36 cellular contexts compared by ENCODE assay signal in genomic region chr1:17745564-17745955, GRCh38. TPM values are rescaled to one million over a fixed set of nuclear protein-coding genes. Genes with fewer than 3 reads are reported as not detected.
"Had no signal": no experiment of that assay in that cellular context is flagged by ENCODE, and none has a peak within 500 bp of the region (broad histone marks: within the 10 kb centered on the region; RNA-seq: fewer than 3 reads in every experiment).

No MANE protein-coding gene starts in this region.

- H3K4me3 ChIP-seq: ascending aorta, cardiac muscle cell had no signal

- H3K36me3 ChIP-seq: ascending aorta, cardiac muscle cell had no signal

- H3K4me1 Mint-ChIP-seq: activated B cell treated with CpG ODN at 0.5 μM for 24 hours; activated CD4-positive, alpha-beta T cell treated with anti-CD3 and anti-CD28 coated beads, Interleukin-2, amount 10 ng/mL, durations not matched to agents 24 days and 14 days; activated naive CD4-positive, alpha-beta T cell treated with anti-CD3 and anti-CD28 coated beads, Interleukin-2, amount 10 ng/mL, durations not matched to agents 7 days and 5 days; activated naive CD4-positive, alpha-beta T cell treated with anti-CD3 and anti-CD28 coated beads, Interleukin-2, amount 50 U/mL, for 24 hours; activated naive CD8-positive, alpha-beta T cell treated with anti-CD3 and anti-CD28 coated beads, Interleukin-2, amount 10 ng/mL, durations not matched to agents 7 days and 5 days; activated naive CD8-positive, alpha-beta T cell treated with anti-CD3 and anti-CD28 coated beads, Interleukin-2, amount 50 U/mL, for 24 hours; central memory CD8-positive, alpha-beta T cell had no signal

- ATAC-seq: activated CD8-positive, alpha-beta T cell treated with anti-CD3 and anti-CD28 coated beads for 36 hours; activated naive CD8-positive, alpha-beta T cell treated with anti-CD3 and anti-CD28 coated beads, Interleukin-2, amount 50 U/mL, for 24 hours had no signal

- FAIRE-seq: bronchial epithelial cell, TTC549 had no signal

- H3K27ac Mint-ChIP-seq: activated B cell treated with CpG ODN at 0.5 μM for 24 hours; activated CD4-positive, alpha-beta memory T cell treated with anti-CD3 and anti-CD28 coated beads for 36 hours; activated CD4-positive, alpha-beta T cell treated with anti-CD3 and anti-CD28 coated beads, Interleukin-2, amount 10 ng/mL, durations not matched to agents 24 days and 14 days; activated CD8-positive, alpha-beta T cell treated with anti-CD3 and anti-CD28 coated beads for 36 hours; activated naive CD4-positive, alpha-beta T cell treated with anti-CD3 and anti-CD28 coated beads, Interleukin-2, amount 10 ng/mL, durations not matched to agents 7 days and 5 days; activated naive CD4-positive, alpha-beta T cell treated with anti-CD3 and anti-CD28 coated beads, Interleukin-2, amount 50 U/mL, for 24 hours; activated naive CD8-positive, alpha-beta T cell; activated naive CD8-positive, alpha-beta T cell treated with anti-CD3 and anti-CD28 coated beads, Interleukin-2, amount 10 ng/mL, durations not matched to agents 7 days and 5 days; activated naive CD8-positive, alpha-beta T cell treated with anti-CD3 and anti-CD28 coated beads, Interleukin-2, amount 50 U/mL, for 24 hours; activated T-helper 2 cell treated with anti-CD3 and anti-CD28 coated beads, Interferon-gamma antibody, Interleukin-2, Interleukin-4, amounts not matched to agents 10 μg/mL and 5 μg/mL and 100 μg/mL, durations not matched to agents 14 hours and 24 hours and 36 hours; T-helper 1 cell treated with Interleukin-12 subunit alpha and Interleukin-12 subunit beta and Interleukin-4 antibody, amounts not matched to agents 30 μg/mL and 1 μg/mL, for 36 hours; T-helper 2 cell treated with Interferon-gamma antibody and Interleukin-4, amounts not matched to agents 5 μg/mL and 100 μg/mL, for 36 hours had no signal

- H3K36me3 Mint-ChIP-seq: activated CD4-positive, alpha-beta memory T cell treated with anti-CD3 and anti-CD28 coated beads for 36 hours; activated naive CD4-positive, alpha-beta T cell treated with anti-CD3 and anti-CD28 coated beads, Interleukin-2, amount 10 ng/mL, durations not matched to agents 7 days and 5 days; activated naive CD4-positive, alpha-beta T cell treated with anti-CD3 and anti-CD28 coated beads, Interleukin-2, amount 50 U/mL, for 24 hours; activated naive CD8-positive, alpha-beta T cell; activated naive CD8-positive, alpha-beta T cell treated with anti-CD3 and anti-CD28 coated beads, Interleukin-2, amount 10 ng/mL, durations not matched to agents 7 days and 5 days; brain had no signal

- DNase-seq: activated B cell treated with CpG ODN at 0.5 μM for 24 hours; activated CD4-positive, alpha-beta memory T cell treated with anti-CD3 and anti-CD28 coated beads for 36 hours; activated CD4-positive, alpha-beta T cell treated with anti-CD3 and anti-CD28 coated beads for 4 hours; activated CD4-positive, alpha-beta T cell treated with anti-CD3 and anti-CD28 coated beads, Interleukin-2, amount 10 ng/mL, durations not matched to agents 24 days and 14 days; activated CD4-positive, alpha-beta T cell treated with anti-CD3 and anti-CD28 coated beads, Interleukin-2, amount 50 U/mL, for 1 hour; activated CD4-positive, alpha-beta T cell treated with anti-CD3 and anti-CD28 coated beads, Interleukin-2, amount 50 U/mL, for 4 hours; activated CD4-positive, CD25-positive, alpha-beta regulatory T cell treated with anti-CD3 and anti-CD28 coated beads, Interleukin-2, amount 50 U/mL, for 72 hours; activated CD8-positive, alpha-beta memory T cell treated with anti-CD3 and anti-CD28 coated beads, Interleukin-2, amount 50 U/mL, for 4 hours; activated CD8-positive, alpha-beta T cell treated with anti-CD3 and anti-CD28 coated beads for 36 hours; activated effector memory CD4-positive, alpha-beta T cell treated with Interleukin-2 at 50 U/mL for 16 hours; activated gamma-delta T cell; activated naive CD4-positive, alpha-beta T cell treated with anti-CD3 and anti-CD28 coated beads, Interleukin-2, amount 10 ng/mL, durations not matched to agents 7 days and 5 days; activated naive CD4-positive, alpha-beta T cell treated with Interleukin-2 at 50 U/mL for 16 hours; activated naive CD8-positive, alpha-beta T cell treated with anti-CD3 and anti-CD28 coated beads, Interleukin-2, amount 10 ng/mL, durations not matched to agents 7 days and 5 days; activated naive CD8-positive, alpha-beta T cell treated with anti-CD3 and anti-CD28 coated beads, Interleukin-2, amount 50 U/mL, for 24 hours; activated T-cell treated with anti-CD3 and anti-CD28 coated beads for 4 hours; activated T-cell treated with anti-CD3 and anti-CD28 coated beads, Interleukin-2, amount 50 U/mL, for 1 hour; activated T-cell treated with anti-CD3 and anti-CD28 coated beads, Interleukin-2, amount 50 U/mL, for 48 hours; cerebellar nuclear complex; T-helper 2 cell; T-helper 9 cell had no signal

- H3K4me3 Mint-ChIP-seq: activated B cell treated with CpG ODN at 0.5 μM for 24 hours; activated CD4-positive, alpha-beta memory T cell treated with anti-CD3 and anti-CD28 coated beads for 36 hours; activated CD4-positive, alpha-beta T cell treated with anti-CD3 and anti-CD28 coated beads, Interleukin-2, amount 10 ng/mL, durations not matched to agents 24 days and 14 days; activated CD8-positive, alpha-beta T cell treated with anti-CD3 and anti-CD28 coated beads for 36 hours; activated naive CD4-positive, alpha-beta T cell treated with anti-CD3 and anti-CD28 coated beads, Interleukin-2, amount 10 ng/mL, durations not matched to agents 7 days and 5 days; activated naive CD4-positive, alpha-beta T cell treated with anti-CD3 and anti-CD28 coated beads, Interleukin-2, amount 50 U/mL, for 24 hours; activated naive CD8-positive, alpha-beta T cell; activated naive CD8-positive, alpha-beta T cell treated with anti-CD3 and anti-CD28 coated beads, Interleukin-2, amount 10 ng/mL, durations not matched to agents 7 days and 5 days; activated naive CD8-positive, alpha-beta T cell treated with anti-CD3 and anti-CD28 coated beads, Interleukin-2, amount 50 U/mL, for 24 hours; brain; central memory CD8-positive, alpha-beta T cell; T-helper 1 cell treated with Interleukin-12 subunit alpha and Interleukin-12 subunit beta and Interleukin-4 antibody, amounts not matched to agents 30 μg/mL and 1 μg/mL, for 36 hours; T-helper 2 cell treated with Interferon-gamma antibody and Interleukin-4, amounts not matched to agents 5 μg/mL and 100 μg/mL, for 36 hours had no signal

- H3K27me3 Mint-ChIP-seq: activated CD4-positive, alpha-beta T cell treated with anti-CD3 and anti-CD28 coated beads, Interleukin-2, amount 10 ng/mL, durations not matched to agents 24 days and 14 days had no signal

- H3K4me1 ChIP-seq: ascending aorta had no signal

- H3K9me3 Mint-ChIP-seq: activated CD4-positive, alpha-beta memory T cell treated with anti-CD3 and anti-CD28 coated beads for 36 hours; activated CD4-positive, alpha-beta T cell treated with anti-CD3 and anti-CD28 coated beads, Interleukin-2, amount 10 ng/mL, durations not matched to agents 24 days and 14 days; activated CD8-positive, alpha-beta T cell treated with anti-CD3 and anti-CD28 coated beads for 36 hours; activated naive CD4-positive, alpha-beta T cell treated with anti-CD3 and anti-CD28 coated beads, Interleukin-2, amount 10 ng/mL, durations not matched to agents 7 days and 5 days; activated naive CD4-positive, alpha-beta T cell treated with anti-CD3 and anti-CD28 coated beads, Interleukin-2, amount 50 U/mL, for 24 hours; activated naive CD8-positive, alpha-beta T cell treated with anti-CD3 and anti-CD28 coated beads, Interleukin-2, amount 10 ng/mL, durations not matched to agents 7 days and 5 days; activated naive CD8-positive, alpha-beta T cell treated with anti-CD3 and anti-CD28 coated beads, Interleukin-2, amount 50 U/mL, for 24 hours; activated T-helper 2 cell treated with anti-CD3 and anti-CD28 coated beads, Interferon-gamma antibody, Interleukin-2, Interleukin-4, amounts not matched to agents 10 μg/mL and 5 μg/mL and 100 μg/mL, durations not matched to agents 14 hours and 24 hours and 36 hours; T-helper 1 cell treated with Interleukin-12 subunit alpha and Interleukin-12 subunit beta and Interleukin-4 antibody, amounts not matched to agents 30 μg/mL and 1 μg/mL, for 36 hours; T-helper 2 cell treated with Interferon-gamma antibody and Interleukin-4, amounts not matched to agents 5 μg/mL and 100 μg/mL, for 36 hours had no signal

- H3K27ac ChIP-seq: ascending aorta, cardiac muscle cell, VCaP had no signal

- H3K27me3 ChIP-seq: ascending aorta, cardiac muscle cell had no signal

RNA-seq across cellular contexts. Expression of gene ACTL8, which starts 9.6 kb away (rescaled TPM):
- total RNA-seq: activated B cell treated with CpG ODN at 0.5 μM for 24 hours; activated CD4-positive, alpha-beta memory T cell treated with anti-CD3 and anti-CD28 coated beads for 36 hours; activated CD4-positive, alpha-beta T cell treated with anti-CD3 and anti-CD28 coated beads, Interleukin-2, amount 10 ng/mL, durations not matched to agents 24 days and 14 days; activated CD8-positive, alpha-beta memory T cell treated with anti-CD3 and anti-CD28 coated beads for 36 hours; activated CD8-positive, alpha-beta T cell treated with anti-CD3 and anti-CD28 coated beads for 36 hours; activated naive CD8-positive, alpha-beta T cell treated with anti-CD3 and anti-CD28 coated beads, Interleukin-2, amount 10 ng/mL, durations not matched to agents 7 days and 5 days; activated T-helper 2 cell treated with anti-CD3 and anti-CD28 coated beads, Interferon-gamma antibody, Interleukin-2, Interleukin-4, amounts not matched to agents 10 μg/mL and 5 μg/mL and 100 μg/mL, durations not matched to agents 14 hours and 24 hours and 36 hours; ascending aorta; bronchial epithelial cell; cardiac muscle cell; chondrocyte had no signal
- polyA plus RNA-seq: adipose tissue, cardiac muscle cell had no signal
